In the genomic region with DNA sequence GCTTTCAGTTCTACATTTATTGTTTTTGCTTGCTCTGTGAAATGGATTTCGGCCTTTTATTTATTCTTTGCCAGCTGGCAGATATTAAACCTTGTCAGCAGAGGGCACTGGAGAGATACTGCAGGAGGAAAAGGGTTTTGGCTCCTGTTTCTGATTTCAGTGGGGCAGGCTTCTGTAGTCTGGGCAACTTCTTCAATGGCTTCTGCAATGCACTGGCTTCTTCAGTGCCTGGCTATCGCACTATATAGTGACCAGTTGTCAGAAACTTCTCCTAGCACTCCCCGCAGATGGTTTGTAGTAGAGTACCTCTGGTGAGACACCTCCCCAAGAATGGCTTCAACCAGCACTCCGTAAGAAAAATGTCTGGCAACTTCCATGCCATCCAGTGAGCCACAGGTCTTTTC, we compare ENCODE assay signal across 9 cellular contexts. TPM values are rescaled to one million over a fixed set of nuclear protein-coding genes. Genes with fewer than 3 reads are reported as not detected.
DNase-seq lines count a peak whose midpoint lies in the region; ATAC-seq and TF ChIP-seq lines count a peak whose summit lies in the region.
"Had no signal": no experiment of that assay in that cellular context is flagged by ENCODE, and none has a peak within 500 bp of the region (broad histone marks: within the 10 kb centered on the region; RNA-seq: fewer than 3 reads in every experiment).

No MANE protein-coding gene starts in this region.

- TF ChIP-seq POLR2A in prostate gland (IDR thresholded peaks at IDR 0.05) = no peak

- H3K36me3 Mint-ChIP-seq in activated T-helper 1 cell treated with anti-CD3 and anti-CD28 coated beads, Interleukin-12 subunit alpha, Interleukin-12 subunit beta, Interleukin-2, Interleukin-4 antibody, amounts not matched to agents 30 ng/mL and 10 ng/mL and 1 ng/mL, durations not matched to agents 14 hours and 24 hours and 36 hours (ENCODE audit: low read depth) = peaks cover 24% of the 10 kb centered on the region

- DNase-seq in DMS114 treated with DMSO at 0.1 percent for 48 hours (lab: John Stamatoyannopoulos, UW; ENCODE audit: unreplicated experiment) (peak; percentile 57), NOMO-1 treated with dmso at 0.1 percent for 144 hours (lab: John Stamatoyannopoulos, UW; ENCODE audit: unreplicated experiment) (peak; percentile 76), foreskin fibroblast (peak; percentile 65 to 86), prostate gland (ENCODE audit: low spot score) (peak; percentile 54)
- DNase-seq in activated T-helper 1 cell treated with anti-CD3 and anti-CD28 coated beads, Interleukin-12 subunit alpha, Interleukin-12 subunit beta, Interleukin-2, Interleukin-4 antibody, amounts not matched to agents 30 ng/mL and 10 ng/mL and 1 ng/mL, durations not matched to agents 14 hours and 24 hours and 36 hours (ENCODE audit: low spot score) = peak; percentile 48

- H3K27me3 ChIP-seq in HUES64 (ENCODE audit: insufficient read depth, low read length) (no peaks in the 10 kb centered on the region), prostate gland (replicated peaks; ENCODE audit: insufficient read depth) (no peaks in the 10 kb centered on the region)

- TF ChIP-seq CTCF in foreskin fibroblast (IDR thresholded peaks at IDR 0.05; ENCODE audit: low read depth, low read length) (peak; percentile 72), prostate gland (IDR thresholded peaks at IDR 0.05) (peak; percentile 49 to 85 (median 68))

- no peaks in the 10 kb centered on the region for H3K9me3 ChIP-seq in HUES64 (ENCODE audit: insufficient read depth, low read depth, low read length)
- no peaks in the 10 kb centered on the region for H3K9me3 ChIP-seq in prostate gland

- no peak for ATAC-seq in HG03045 (IDR thresholded peaks at IDR 0.05; ENCODE audit: unreplicated experiment)
- ATAC-seq in GM19023 (IDR thresholded peaks at IDR 0.05; ENCODE audit: unreplicated experiment) = no peak

- H3K4me1 ChIP-seq in HUES64 (ENCODE audit: insufficient read depth, low read length) (no peaks in the 10 kb centered on the region; the same call in 1 of the 2 replicates), prostate gland (replicated peaks) (peaks cover 3% of the 10 kb centered on the region)

- intact Hi-C loops in activated T-helper 1 cell treated with anti-CD3 and anti-CD28 coated beads, Interleukin-12 subunit alpha, Interleukin-12 subunit beta, Interleukin-2, Interleukin-4 antibody, amounts not matched to agents 30 ng/mL and 10 ng/mL and 1 ng/mL, durations not matched to agents 14 hours and 24 hours and 36 hours (cut with micrococcal nuclease) = loop anchor here (2.0 kb wide), 2 partner anchors 56 to 128 kb away; no protein-coding TSS in a partner anchor
- intact Hi-C loops in prostate gland (cut with DNase I) = loop anchor here (5.0 kb wide), 1 partner anchor 180 kb away; no protein-coding TSS in a partner anchor

- peak overlapping the region; percentile 35 for H3K27ac Mint-ChIP-seq in activated T-helper 1 cell treated with anti-CD3 and anti-CD28 coated beads, Interleukin-12 subunit alpha, Interleukin-12 subunit beta, Interleukin-2, Interleukin-4 antibody, amounts not matched to agents 30 ng/mL and 10 ng/mL and 1 ng/mL, durations not matched to agents 14 hours and 24 hours and 36 hours

- H3K27ac ChIP-seq in HUES64 (ENCODE audit: low read depth, low read length) (peak overlapping the region; percentile 23; the same call in 1 of the 2 replicates), prostate gland (peak overlapping the region; percentile 51 to 53)

- H3K9me3 Mint-ChIP-seq in activated T-helper 1 cell treated with anti-CD3 and anti-CD28 coated beads, Interleukin-12 subunit alpha, Interleukin-12 subunit beta, Interleukin-2, Interleukin-4 antibody, amounts not matched to agents 30 ng/mL and 10 ng/mL and 1 ng/mL, durations not matched to agents 14 hours and 24 hours and 36 hours = no peaks in the 10 kb centered on the region

- no peak overlapping the region for H3K4me3 ChIP-seq in HUES64 (ENCODE audit: low read length)
- no peak overlapping the region for H3K4me3 ChIP-seq in foreskin fibroblast (ENCODE audit: low read depth in 1 of 2, low read length in 2 of 2)
- H3K4me3 ChIP-seq in prostate gland = no peak overlapping the region

- no peak overlapping the region for H3K9ac ChIP-seq in HUES64 (ENCODE audit: low read depth, low read length)

- no peaks in the 10 kb centered on the region for H3K27me3 Mint-ChIP-seq in activated T-helper 1 cell treated with anti-CD3 and anti-CD28 coated beads, Interleukin-12 subunit alpha, Interleukin-12 subunit beta, Interleukin-2, Interleukin-4 antibody, amounts not matched to agents 30 ng/mL and 10 ng/mL and 1 ng/mL, durations not matched to agents 14 hours and 24 hours and 36 hours (ENCODE audit: insufficient read depth)

- peaks cover 24% of the 10 kb centered on the region for H3K4me1 Mint-ChIP-seq in activated T-helper 1 cell treated with anti-CD3 and anti-CD28 coated beads, Interleukin-12 subunit alpha, Interleukin-12 subunit beta, Interleukin-2, Interleukin-4 antibody, amounts not matched to agents 30 ng/mL and 10 ng/mL and 1 ng/mL, durations not matched to agents 14 hours and 24 hours and 36 hours (ENCODE audit: low read depth)

- WGBS in HUES64 = 84% methylated on average over 4 of the region's 4 CpGs
- 54% methylated on average over 4 of the region's 4 CpGs for WGBS in prostate gland

- H3K36me3 ChIP-seq in HUES64 (ENCODE audit: insufficient read depth, low read length) = peaks cover 13% of the 10 kb centered on the region
- no peaks in the 10 kb centered on the region for H3K36me3 ChIP-seq in prostate gland

- no peak overlapping the region for H3K4me3 Mint-ChIP-seq in activated T-helper 1 cell treated with anti-CD3 and anti-CD28 coated beads, Interleukin-12 subunit alpha, Interleukin-12 subunit beta, Interleukin-2, Interleukin-4 antibody, amounts not matched to agents 30 ng/mL and 10 ng/mL and 1 ng/mL, durations not matched to agents 14 hours and 24 hours and 36 hours

RNA-seq across cellular contexts. Expression of a gene that starts 3.2 kb away (rescaled TPM):
- 18.3 TPM for polyA plus RNA-seq in HUES64 (2013, experiment 1 of 2)
- polyA plus RNA-seq in HUES64 (2013, experiment 2 of 2) = 17.6 TPM
- total RNA-seq in activated T-helper 1 cell treated with anti-CD3 and anti-CD28 coated beads, Interleukin-12 subunit alpha, Interleukin-12 subunit beta, Interleukin-2, Interleukin-4 antibody, amounts not matched to agents 30 ng/mL and 10 ng/mL and 1 ng/mL, durations not matched to agents 14 hours and 24 hours and 36 hours = 36.2 and 37.6 TPM in 2 replicates
- total RNA-seq in prostate gland = 10 to 100 TPM; 30.8 to 39.5 TPM

RNA-seq across cellular contexts. Expression of a gene that starts 22.2 kb away (rescaled TPM):
- 42.4 TPM for polyA plus RNA-seq in HUES64 (2013, experiment 1 of 2)
- polyA plus RNA-seq in HUES64 (2013, experiment 2 of 2) = 50.0 TPM
- total RNA-seq in activated T-helper 1 cell treated with anti-CD3 and anti-CD28 coated beads, Interleukin-12 subunit alpha, Interleukin-12 subunit beta, Interleukin-2, Interleukin-4 antibody, amounts not matched to agents 30 ng/mL and 10 ng/mL and 1 ng/mL, durations not matched to agents 14 hours and 24 hours and 36 hours = 70.7 and 76.7 TPM in 2 replicates
- 10 to 100 TPM; 48.8 to 84.2 TPM for total RNA-seq in prostate gland

RNA-seq across cellular contexts. Expression of a gene that starts 22.6 kb away (rescaled TPM):
- 49.6 TPM for polyA plus RNA-seq in HUES64 (2013, experiment 1 of 2)
- 45.5 TPM for polyA plus RNA-seq in HUES64 (2013, experiment 2 of 2)
- total RNA-seq in activated T-helper 1 cell treated with anti-CD3 and anti-CD28 coated beads, Interleukin-12 subunit alpha, Interleukin-12 subunit beta, Interleukin-2, Interleukin-4 antibody, amounts not matched to agents 30 ng/mL and 10 ng/mL and 1 ng/mL, durations not matched to agents 14 hours and 24 hours and 36 hours = 75.0 and 78.2 TPM in 2 replicates
- total RNA-seq in prostate gland = 100 to 1,000 TPM in 1 of 2 donors, 10 to 100 TPM in 1; 94.9 to 112 TPM

RNA-seq across cellular contexts. Expression of a gene that starts 47.1 kb away (rescaled TPM):
- not detected for polyA plus RNA-seq in HUES64 (2013, experiment 1 of 2)
- polyA plus RNA-seq in HUES64 (2013, experiment 2 of 2) = not detected
- total RNA-seq in activated T-helper 1 cell treated with anti-CD3 and anti-CD28 coated beads, Interleukin-12 subunit alpha, Interleukin-12 subunit beta, Interleukin-2, Interleukin-4 antibody, amounts not matched to agents 30 ng/mL and 10 ng/mL and 1 ng/mL, durations not matched to agents 14 hours and 24 hours and 36 hours = not detected in 2 replicates
- not detected for total RNA-seq in prostate gland
- total RNA-seq: urinary bladder had no signal
